8 cellular contexts compared by ENCODE assay signal in the genomic region with DNA sequence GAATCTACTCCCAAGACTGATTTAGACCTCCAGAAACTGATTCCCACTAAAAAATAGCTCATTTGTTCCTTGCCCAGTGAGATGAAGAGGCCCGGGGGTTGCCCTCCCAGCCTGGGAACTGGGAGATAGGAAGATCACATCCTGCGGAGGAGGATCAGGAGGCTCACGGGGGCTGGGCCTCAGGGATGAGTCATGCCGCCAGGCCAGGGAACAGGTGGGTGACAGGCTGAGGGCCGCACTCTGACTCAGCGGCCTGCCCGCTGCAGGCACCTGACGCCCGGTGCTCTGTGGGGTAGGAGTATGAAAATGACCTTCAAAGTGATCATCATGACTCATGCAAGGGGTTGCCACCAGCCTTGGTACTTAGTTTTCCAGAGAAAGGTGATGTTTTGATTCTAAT.
DNase-seq lines count a peak whose midpoint lies in the region; ATAC-seq and TF ChIP-seq lines count a peak whose summit lies in the region.
"Had no signal": no experiment of that assay in that cellular context is flagged by ENCODE, and none has a peak within 500 bp of the region (broad histone marks: within the 10 kb centered on the region; RNA-seq: fewer than 3 reads in every experiment).

No MANE protein-coding gene starts in this region.

- no peaks in the 10 kb centered on the region for H3K79me2 ChIP-seq in neural progenitor cell (ENCODE audit: low read depth)

- no peak overlapping the region for H3K4me3 ChIP-seq in neural progenitor cell
- H3K4me3 ChIP-seq: upper lobe of left lung had no signal

- H3K4me3 Mint-ChIP-seq in neural progenitor cell = no peak overlapping the region

- H3K36me3 Mint-ChIP-seq in neural progenitor cell = no peaks in the 10 kb centered on the region

- ATAC-seq in GM19452 (IDR thresholded peaks at IDR 0.05; ENCODE audit: unreplicated experiment) = peak; percentile 84
- ATAC-seq in HG03095 (IDR thresholded peaks at IDR 0.05; ENCODE audit: unreplicated experiment) = peak; percentile 74

- H3K27me3 ChIP-seq in neural progenitor cell = no peaks in the 10 kb centered on the region
- H3K27me3 ChIP-seq: upper lobe of left lung had no signal

- no peak overlapping the region for H3K27ac ChIP-seq in neural progenitor cell
- H3K27ac ChIP-seq: upper lobe of left lung had no signal

- H2AFZ ChIP-seq in neural progenitor cell (replicated peaks) = peak overlapping the region; percentile 72

- no peak overlapping the region for H3K9ac ChIP-seq in neural progenitor cell

- H3F3A ChIP-seq in neural progenitor cell (ENCODE audit: low read depth) = no peaks in the 10 kb centered on the region

- H3K27ac Mint-ChIP-seq in neural progenitor cell = no peak overlapping the region

- no peaks in the 10 kb centered on the region for H3K9me3 ChIP-seq in neural progenitor cell (ENCODE audit: low read depth)
- H3K9me3 ChIP-seq: upper lobe of left lung had no signal

- H4K20me1 ChIP-seq in neural progenitor cell (ENCODE audit: low read depth) = no peaks in the 10 kb centered on the region

- no peaks in the 10 kb centered on the region for H3K36me3 ChIP-seq in neural progenitor cell
- H3K36me3 ChIP-seq: upper lobe of left lung had no signal

- peaks cover 7% of the 10 kb centered on the region for H3K27me3 Mint-ChIP-seq in neural progenitor cell (ENCODE audit: insufficient read depth, low read depth)

- peak; percentile 43 for DNase-seq in activated CD4-positive, alpha-beta T cell treated with anti-CD3 and anti-CD28 coated beads, Interleukin-2, amount 50 U/mL, for 1 hour
- DNase-seq in neural progenitor cell (ENCODE audit: low spot score) = no peak
- DNase-seq in NCI-H748 treated with DMSO at 0.1 percent for 48 hours (lab: John Stamatoyannopoulos, UW) = no peak
- DNase-seq in AG08396 (ENCODE audit: low spot score) = no peak
- DNase-seq in NCI-H187 treated with DMSO at 0.1 percent for 48 hours (lab: John Stamatoyannopoulos, UW) = no peak

- TF ChIP-seq CTCF in neural progenitor cell (IDR thresholded peaks at IDR 0.05) = no peak

- no peak overlapping the region for H3K4me2 ChIP-seq in neural progenitor cell

- no peaks in the 10 kb centered on the region for H3K4me1 Mint-ChIP-seq in neural progenitor cell

- no peaks in the 10 kb centered on the region for H3K9me3 Mint-ChIP-seq in neural progenitor cell

- no peaks in the 10 kb centered on the region for H3K4me1 ChIP-seq in neural progenitor cell
- H3K4me1 ChIP-seq: upper lobe of left lung had no signal
